Comparison of ENCODE assay signal across 28 cellular contexts in the genomic region with DNA sequence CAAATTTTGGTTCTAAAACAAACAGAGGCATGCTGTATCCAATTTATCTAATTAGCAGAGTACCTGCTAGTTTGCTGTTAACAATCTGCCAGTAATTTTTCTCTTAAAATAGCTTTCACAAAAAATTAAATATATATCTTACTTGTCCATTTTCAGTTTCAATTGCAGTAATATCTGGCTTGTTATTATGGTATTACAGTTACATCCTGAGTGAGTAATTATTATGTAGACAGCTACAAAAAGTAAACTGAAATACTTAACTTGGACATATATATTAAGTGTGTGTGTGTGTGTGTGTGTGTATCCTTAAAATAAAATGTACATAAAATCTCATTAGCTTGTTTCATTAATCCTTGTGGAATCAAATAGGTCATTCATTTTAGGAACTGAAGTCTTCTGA.
"Had no signal": no experiment of that assay in that cellular context is flagged by ENCODE, and none has a peak within 500 bp of the region (broad histone marks: within the 10 kb centered on the region; RNA-seq: fewer than 3 reads in every experiment).

No MANE protein-coding gene starts in this region.

- H3K9ac ChIP-seq: SK-N-SH had no signal

- H3K4me1 ChIP-seq: SJSA1 had no signal

- H3K36me3 ChIP-seq: MG63, SJSA1 had no signal

- DNase-seq: Kasumi-1, MG63, MV-4-11, NCI-H1092, NCI-H1105, NCI-H1417 treated with DMSO at 0.1 percent for 48 hours, NCI-H1436 treated with DMSO at 0.1 percent for 48 hours, NCI-H1694 treated with DMSO at 0.1 percent for 48 hours, NCI-H1930, NCI-H2029 treated with DMSO at 0.1 percent for 48 hours, NCI-H2107, NCI-H2171, NCI-H226, NCI-H446 treated with DMSO at 0.1 percent for 48 hours, NCI-H510A, NCI-H524, NCI-H526, NCI-H748 treated with DMSO at 0.1 percent for 48 hours, PC-9, SHP77, SK-N-SH, SW 1271, T-helper 1 cell had no signal

- H3K9me3 ChIP-seq: MG63, SJSA1, SK-N-SH had no signal

- H3K27ac Mint-ChIP-seq: T-helper 1 cell treated with Interleukin-12 subunit alpha and Interleukin-12 subunit beta and Interleukin-4 antibody, amounts not matched to agents 30 μg/mL and 1 μg/mL, for 36 hours had no signal

- H3K4me3 ChIP-seq: MG63, PC-9, SJSA1 had no signal

- H3K4me2 ChIP-seq: PC-9, SK-N-SH had no signal

- ATAC-seq: Panc1, Right ventricle myocardium inferior had no signal

- H2AFZ ChIP-seq: PC-9 had no signal

- H3K4me3 Mint-ChIP-seq: T-helper 1 cell treated with Interleukin-12 subunit alpha and Interleukin-12 subunit beta and Interleukin-4 antibody, amounts not matched to agents 30 μg/mL and 1 μg/mL, for 36 hours had no signal

- H3K27me3 ChIP-seq: MG63, SJSA1 had no signal

- H3K9me2 ChIP-seq: SK-N-SH had no signal

- H3K27ac ChIP-seq: PC-9, RWPE1, SJSA1 had no signal
